In the genomic region with DNA sequence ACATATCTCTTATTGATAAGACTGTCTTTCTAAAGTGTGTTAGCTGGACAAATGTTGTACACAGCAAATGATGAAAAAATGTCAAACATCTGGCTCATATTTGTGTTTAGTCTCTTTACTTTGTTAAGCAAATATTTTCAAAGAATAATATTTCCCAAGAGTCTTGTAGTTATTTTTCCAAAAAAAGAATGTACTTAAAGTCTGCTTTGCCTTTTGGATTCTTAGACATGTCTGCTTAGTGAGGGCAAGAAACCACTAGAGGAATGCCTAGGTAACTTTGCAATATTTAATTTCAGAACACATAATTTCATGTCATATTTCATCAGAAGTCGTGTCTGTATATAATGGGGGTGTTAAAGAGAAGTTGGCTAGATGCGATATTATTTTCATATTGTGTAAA, we compare ENCODE assay signal across 24 cellular contexts. TPM values are rescaled to one million over a fixed set of nuclear protein-coding genes. Genes with fewer than 3 reads are reported as not detected.
DNase-seq lines count a peak whose midpoint lies in the region; ATAC-seq lines count a peak whose summit lies in the region.
"Had no signal": no experiment of that assay in that cellular context is flagged by ENCODE, and none has a peak within 500 bp of the region (broad histone marks: within the 10 kb centered on the region; RNA-seq: fewer than 3 reads in every experiment).

No MANE protein-coding gene starts in this region.

- no peak overlapping the region for H3K9ac ChIP-seq in mesenchymal stem cell (ENCODE audit: low read length)
- H3K9ac ChIP-seq: BLaER1 treated with 17β-estradiol and CSF1 and Interleukin-3, amounts not matched to agents 10 nM and 100 nM had no signal

- no peak overlapping the region for H4K91ac ChIP-seq in mesenchymal stem cell (ENCODE audit: low read length)

- no peak overlapping the region for H2BK15ac ChIP-seq in mesenchymal stem cell (ENCODE audit: low read depth, poor library complexity, severe bottlenecking)

- DNase-seq in DMS53 (lab: John Stamatoyannopoulos, UW), result peak; percentile 7
- no peak for DNase-seq in DMS53 treated with DMSO at 0.1 percent for 48 hours (lab: John Stamatoyannopoulos, UW; ENCODE audit: unreplicated experiment)
- peak; percentile 73 for DNase-seq in dedifferentiated amniotic fluid mesenchymal stem cell (ENCODE audit: extremely low spot score)
- peak; percentile 3 for DNase-seq in mesenchymal stem cell
- DNase-seq in NCI-H82 treated with DMSO at 0.1 percent for 48 hours (lab: John Stamatoyannopoulos, UW; ENCODE audit: unreplicated experiment), result no peak
- no peak for DNase-seq in RPMI8226
- DNase-seq: ACHN; CD4-positive, alpha-beta memory T cell; DMS 273 treated with DMSO at 0.1 percent for 48 hours; H7; Kasumi-1; NCI-H1092 treated with DMSO at 0.1 percent for 48 hours; NCI-H1436 treated with DMSO at 0.1 percent for 48 hours; NCI-H2029; NCI-H2227 treated with DMSO at 0.1 percent for 48 hours; NCI-H510A treated with DMSO at 0.1 percent for 48 hours; NCI-H748 treated with DMSO at 0.1 percent for 48 hours had no signal

- no peak overlapping the region for H3K18ac ChIP-seq in mesenchymal stem cell (ENCODE audit: low read depth in 1 of 2, low read length in 2 of 2)

- H3K4me3 ChIP-seq in mesenchymal stem cell (ENCODE audit: insufficient read depth in 1 of 2, low read depth in 1 of 2, low read length in 2 of 2), result no peak overlapping the region
- H3K4me3 ChIP-seq: BLaER1 treated with 17β-estradiol and CSF1 and Interleukin-3, amounts not matched to agents 10 nM and 100 nM; SJSA1 had no signal

- no peak overlapping the region for H2AFZ ChIP-seq in mesenchymal stem cell (ENCODE audit: low read depth, low read length)

- no peak overlapping the region for H2BK5ac ChIP-seq in mesenchymal stem cell (ENCODE audit: low read depth, low read length, poor library complexity, severe bottlenecking)

- H3K27ac ChIP-seq in mesenchymal stem cell (ENCODE audit: low read length, poor library complexity, severe bottlenecking), result no peak overlapping the region
- H3K27ac ChIP-seq: 22Rv1; BLaER1 treated with 17β-estradiol and CSF1 and Interleukin-3, amounts not matched to agents 10 nM and 100 nM; SJSA1 had no signal

- no peak overlapping the region for H3K14ac ChIP-seq in mesenchymal stem cell (ENCODE audit: low read length in 2 of 2)

- H3K4me1 ChIP-seq in mesenchymal stem cell (ENCODE audit: control insufficient read depth, insufficient read depth, low read depth, low read length), result no peaks in the 10 kb centered on the region
- H3K4me1 ChIP-seq: BLaER1 treated with 17β-estradiol and CSF1 and Interleukin-3, amounts not matched to agents 10 nM and 100 nM; SJSA1 had no signal

- H2AK5ac ChIP-seq in mesenchymal stem cell (ENCODE audit: low read length, severe bottlenecking), result no peak overlapping the region

- ATAC-seq in GM18867 (IDR thresholded peaks at IDR 0.05; ENCODE audit: unreplicated experiment), result no peak
- ATAC-seq in GM21737 (IDR thresholded peaks at IDR 0.05; ENCODE audit: unreplicated experiment), result no peak
- ATAC-seq: Right ventricle myocardium inferior had no signal

- no peaks in the 10 kb centered on the region for H3K27me3 ChIP-seq in mesenchymal stem cell (ENCODE audit: control insufficient read depth in 1 of 2, insufficient read depth in 1 of 2, low read length in 2 of 2)
- H3K27me3 ChIP-seq: BLaER1 treated with 17β-estradiol and CSF1 and Interleukin-3, amounts not matched to agents 10 nM and 100 nM; SJSA1 had no signal

- no peak overlapping the region for H4K8ac ChIP-seq in mesenchymal stem cell (ENCODE audit: low read length)

- H3K23ac ChIP-seq in mesenchymal stem cell (ENCODE audit: low read length in 2 of 2), result no peak overlapping the region

- H3K79me1 ChIP-seq in mesenchymal stem cell (replicated peaks; ENCODE audit: low read length, poor library complexity, severe bottlenecking), result no peaks in the 10 kb centered on the region

- no peak overlapping the region for H2BK120ac ChIP-seq in mesenchymal stem cell (ENCODE audit: low read depth, low read length)

- H3K4ac ChIP-seq in mesenchymal stem cell (ENCODE audit: low read depth in 1 of 2, low read length in 2 of 2), result no peak overlapping the region

- no CpG with 5 or more reads among the region's 2 CpGs for WGBS in mesenchymal stem cell

- H3K9me3 ChIP-seq in mesenchymal stem cell (ENCODE audit: control insufficient read depth, low read length), result no peaks in the 10 kb centered on the region
- H3K9me3 ChIP-seq: BLaER1 treated with 17β-estradiol and CSF1 and Interleukin-3, amounts not matched to agents 10 nM and 100 nM; Caco-2; SJSA1 had no signal

- no peak overlapping the region for H2BK12ac ChIP-seq in mesenchymal stem cell (ENCODE audit: low read length in 2 of 2)

- no peaks in the 10 kb centered on the region for H3K36me3 ChIP-seq in mesenchymal stem cell (ENCODE audit: control insufficient read depth in 1 of 2, insufficient read depth in 2 of 2, low read depth in 1 of 2, low read length in 2 of 2)
- H3K36me3 ChIP-seq: BLaER1 treated with 17β-estradiol and CSF1 and Interleukin-3, amounts not matched to agents 10 nM and 100 nM; SJSA1 had no signal

- H3K4me2 ChIP-seq in mesenchymal stem cell (ENCODE audit: low read length, poor library complexity, severe bottlenecking), result no peak overlapping the region
- H3K4me2 ChIP-seq: BLaER1 treated with 17β-estradiol and CSF1 and Interleukin-3, amounts not matched to agents 10 nM and 100 nM had no signal

RNA-seq across cellular contexts. Expression of a gene that starts 24.0 kb away (rescaled TPM):
- polyA plus RNA-seq in mesenchymal stem cell (2013, experiment 1 of 2), result not detected
- 0.05 TPM for polyA plus RNA-seq in mesenchymal stem cell (2013, experiment 2 of 2)
- polyA plus RNA-seq: CD4-positive, alpha-beta memory T cell had no signal

RNA-seq across cellular contexts. Expression of a gene that starts 54.7 kb away (rescaled TPM):
- polyA plus RNA-seq in mesenchymal stem cell (2013, experiment 1 of 2), result 12.4 TPM
- 13.9 TPM for polyA plus RNA-seq in mesenchymal stem cell (2013, experiment 2 of 2)

Comparison
In these comparisons a context has a peak if more than half of its experiments do, and no peak if none do; other contexts are left out.
1. DNase-seq: peak in DMS53 (single experiment), dedifferentiated amniotic fluid mesenchymal stem cell (single experiment) and mesenchymal stem cell (single experiment); none in DMS53 treated with DMSO at 0.1 percent for 48 hours (single experiment), NCI-H82 treated with DMSO at 0.1 percent for 48 hours (single experiment) and RPMI8226 (single experiment).